15 cellular contexts compared by ENCODE assay signal in genomic region chr2:154704991-154705390, GRCh38. TPM values are rescaled to one million over a fixed set of nuclear protein-coding genes. Genes with fewer than 3 reads are reported as not detected.
DNase-seq lines count a peak whose midpoint lies in the region; ATAC-seq and TF ChIP-seq lines count a peak whose summit lies in the region.
"Had no signal": no experiment of that assay in that cellular context is flagged by ENCODE, and none has a peak within 500 bp of the region (broad histone marks: within the 10 kb centered on the region; RNA-seq: fewer than 3 reads in every experiment).

No MANE protein-coding gene starts in this region.

- H3K4me1 Mint-ChIP-seq in brain = peaks cover 42% of the 10 kb centered on the region
- H3K4me1 Mint-ChIP-seq: CD8-positive, alpha-beta memory T cell had no signal

- H3K9me3 Mint-ChIP-seq in brain = no peaks in the 10 kb centered on the region

- no peak overlapping the region for H3K27ac Mint-ChIP-seq in brain
- H3K27ac Mint-ChIP-seq: CD8-positive, alpha-beta memory T cell; HFFc6 had no signal

- H3K4me3 Mint-ChIP-seq in brain = peak overlapping the region in 3 of 5 experiments; percentile 37 to 51 (median 50)
- H3K4me3 Mint-ChIP-seq: CD8-positive, alpha-beta memory T cell; HFFc6 had no signal

- peak; percentile 37 for DNase-seq in NCI-H748 (lab: John Stamatoyannopoulos, UW; ENCODE audit: unreplicated experiment)
- DNase-seq in NCI-H748 treated with DMSO at 0.1 percent for 48 hours (lab: John Stamatoyannopoulos, UW) = no peak
- DNase-seq in NCI-H2227 treated with DMSO at 0.1 percent for 48 hours (lab: John Stamatoyannopoulos, UW) = peak; percentile 87
- no peak for DNase-seq in T-helper 9 cell
- no peak for DNase-seq in GM03348 (ENCODE audit: low spot score)
- DNase-seq: 8988T; AML-193; Caco-2; CD8-positive, alpha-beta memory T cell; DMS79; GOT3; HCEC 1CT; HFFc6 had no signal

- no peaks in the 10 kb centered on the region for H3K27me3 Mint-ChIP-seq in brain
- H3K27me3 Mint-ChIP-seq: CD8-positive, alpha-beta memory T cell had no signal

- no peaks in the 10 kb centered on the region for H3K36me3 Mint-ChIP-seq in brain
- H3K36me3 Mint-ChIP-seq: CD8-positive, alpha-beta memory T cell had no signal

- no peak for TF ChIP-seq CTCF in brain (conservative IDR thresholded peaks at IDR 0.05)

- ATAC-seq in HG03175 (IDR thresholded peaks at IDR 0.05; ENCODE audit: unreplicated experiment) = no peak

RNA-seq across cellular contexts. Expression of gene KCNJ3, which starts 6.5 kb away (rescaled TPM):
- polyA plus RNA-seq in brain (ENCODE audit: insufficient read depth, low read depth, low replicate concordance) = 3.1 TPM
- polyA plus RNA-seq: CD8-positive, alpha-beta memory T cell had no signal

Comparison
In these comparisons a context has a peak if more than half of its experiments do, and no peak if none do; other contexts are left out.
1. DNase-seq: peak in NCI-H748 (single experiment) and NCI-H2227 treated with DMSO at 0.1 percent for 48 hours (single experiment); none in NCI-H748 treated with DMSO at 0.1 percent for 48 hours (single experiment), T-helper 9 cell (single experiment) and GM03348 (single experiment).